Comparison of ENCODE assay signal across 22 cellular contexts in genomic region chr15:96087180-96087886, GRCh38.
A peak's percentile ranks its signal among the peaks of the same experiment; 100 is the strongest.
DNase-seq lines count a peak whose midpoint lies in the region; ATAC-seq, FAIRE-seq and TF ChIP-seq lines count a peak whose summit lies in the region.
"Had no signal": no experiment of that assay in that cellular context is flagged by ENCODE, and none has a peak within 500 bp of the region (broad histone marks: within the 10 kb centered on the region; RNA-seq: fewer than 3 reads in every experiment).

No MANE protein-coding gene starts in this region.

- no peaks in the 10 kb centered on the region for H3K36me3 Mint-ChIP-seq in T-helper 2 cell treated with Interferon-gamma antibody and Interleukin-4, amounts not matched to agents 5 μg/mL and 100 μg/mL, for 36 hours (ENCODE audit: low read depth)
- H3K36me3 Mint-ChIP-seq: activated naive CD8-positive, alpha-beta T cell treated with anti-CD3 and anti-CD28 coated beads for 36 hours had no signal

- no peaks in the 10 kb centered on the region for H3K4me1 Mint-ChIP-seq in T-helper 2 cell treated with Interferon-gamma antibody and Interleukin-4, amounts not matched to agents 5 μg/mL and 100 μg/mL, for 36 hours (ENCODE audit: low read depth)
- H3K4me1 Mint-ChIP-seq: activated naive CD8-positive, alpha-beta T cell treated with anti-CD3 and anti-CD28 coated beads for 36 hours had no signal

- no peak for TF ChIP-seq RAD21 in GM12878 (IDR thresholded peaks at IDR 0.05; ENCODE audit: insufficient read depth, low read depth, low read length)

- no TSS peak for BruUV-seq in GM12878 (replicated peaks; lab: Mats Ljungman, UMichigan)

- peak overlapping the region; percentile 75 for H2AFZ ChIP-seq in GM12878 (ENCODE audit: control insufficient read depth, low read depth, low read length)
- H2AFZ ChIP-seq in smooth muscle cell (ENCODE audit: low read depth), result no peak overlapping the region
- H2AFZ ChIP-seq: PC-9 had no signal

- no peaks in the 10 kb centered on the region for H3F3A ChIP-seq in smooth muscle cell (ENCODE audit: low read depth)

- H3K4me2 ChIP-seq in GM12878 (ENCODE audit: control insufficient read depth, insufficient read depth) (peak overlapping the region; percentile 57), smooth muscle cell (peak overlapping the region; percentile 12)
- H3K4me2 ChIP-seq: PC-9 had no signal

- no peaks in the 10 kb centered on the region for H3K36me3 ChIP-seq in GM12878 (ENCODE audit: control insufficient read depth in 2 of 2, insufficient read depth in 2 of 2, low read length in 1 of 2)
- no peaks in the 10 kb centered on the region for H3K36me3 ChIP-seq in iPS-18a (ENCODE audit: control insufficient read depth, low read depth, low read length)
- H3K36me3 ChIP-seq in smooth muscle cell (ENCODE audit: low read depth), result no peaks in the 10 kb centered on the region
- no peaks in the 10 kb centered on the region for H3K36me3 ChIP-seq in kidney (ENCODE audit: control insufficient read depth in 1 of 2, insufficient read depth in 2 of 2, low read length in 2 of 2)
- H3K36me3 ChIP-seq: left lung, ovary, SJCRH30 had no signal

- no peaks in the 10 kb centered on the region for H3K9me3 Mint-ChIP-seq in T-helper 2 cell treated with Interferon-gamma antibody and Interleukin-4, amounts not matched to agents 5 μg/mL and 100 μg/mL, for 36 hours
- H3K9me3 Mint-ChIP-seq: activated naive CD8-positive, alpha-beta T cell treated with anti-CD3 and anti-CD28 coated beads for 36 hours; stimulated activated naive CD8-positive, alpha-beta T cell treated with anti-CD3 and anti-CD28 coated beads, Interleukin-15, Interleukin-2, amounts not matched to agents 100 ng/mL and 50 ng/mL, for 24 hours had no signal

- no peak overlapping the region for H3K4me3 Mint-ChIP-seq in T-helper 2 cell treated with Interferon-gamma antibody and Interleukin-4, amounts not matched to agents 5 μg/mL and 100 μg/mL, for 36 hours
- H3K4me3 Mint-ChIP-seq: activated naive CD8-positive, alpha-beta T cell treated with anti-CD3 and anti-CD28 coated beads for 36 hours; stimulated activated naive CD8-positive, alpha-beta T cell treated with anti-CD3 and anti-CD28 coated beads, Interleukin-15, Interleukin-2, amounts not matched to agents 100 ng/mL and 50 ng/mL, for 24 hours had no signal

- SMC1A ChIA-PET in GM12878 (lab: Charles Lee; ENCODE audit: uncharacterized antibody, unreplicated experiment), result interaction anchor here (1.3 kb wide), 1 partner anchor 20 kb away, joined by 3 read pairs; no protein-coding TSS in a partner anchor

- H3K4me1 ChIP-seq in GM12878 (ENCODE audit: control insufficient read depth, insufficient read depth, low read length) (peaks cover 13% of the 10 kb centered on the region), iPS-18a (ENCODE audit: control insufficient read depth, low read depth, low read length) (peaks cover 37% of the 10 kb centered on the region), smooth muscle cell (ENCODE audit: low read depth) (peaks cover 44% of the 10 kb centered on the region), kidney (ENCODE audit: control insufficient read depth in 1 of 2, insufficient read depth in 1 of 2, low read depth in 1 of 2, low read length in 2 of 2) (no peaks in the 10 kb centered on the region)
- H3K4me1 ChIP-seq: left lung had no signal

- 0 out of 2 replicates have a peak overlapping the region, but pooled peaks have one; percentile 19 for H3K4me3 ChIP-seq in GM12878
- peak overlapping the region; percentile 3 for H3K4me3 ChIP-seq in iPS-18a (ENCODE audit: low read length)
- H3K4me3 ChIP-seq in smooth muscle cell, result no peak overlapping the region
- no peak overlapping the region for H3K4me3 ChIP-seq in kidney (ENCODE audit: low read length in 2 of 2)
- H3K4me3 ChIP-seq: left lung, ovary, PC-9, SJCRH30 had no signal

- TF ChIP-seq CTCF in GM12878 (IDR thresholded peaks at IDR 0.05 in 2 of 3, conservative IDR thresholded peaks at IDR 0.05 in 1 of 3; ENCODE audit: control insufficient read depth in 2 of 3, extremely low read depth in 1 of 3, insufficient read depth in 1 of 3, low read depth in 3 of 3, low read length in 3 of 3), result no peak
- no peak for TF ChIP-seq CTCF in smooth muscle cell (IDR thresholded peaks at IDR 0.05; ENCODE audit: borderline replicate concordance, insufficient read depth, poor library complexity, severe bottlenecking)
- TF ChIP-seq CTCF in kidney (IDR thresholded peaks at IDR 0.05; ENCODE audit: borderline replicate concordance, extremely low read depth, insufficient read depth), result no peak

- H3K9me3 ChIP-seq in GM12878 (replicated peaks; ENCODE audit: control insufficient read depth, insufficient read depth, low read length) (no peaks in the 10 kb centered on the region; the same call in 2 of the 3 replicates), iPS-18a (ENCODE audit: control insufficient read depth, low read depth, low read length) (no peaks in the 10 kb centered on the region), smooth muscle cell (replicated peaks; ENCODE audit: low read depth) (no peaks in the 10 kb centered on the region), kidney (ENCODE audit: control insufficient read depth in 1 of 2, low read length in 2 of 2) (no peaks in the 10 kb centered on the region)
- H3K9me3 ChIP-seq: left lung, ovary, SJCRH30 had no signal

- no peak for TF ChIP-seq EP300 in GM12878 (IDR thresholded peaks at IDR 0.05; ENCODE audit: borderline replicate concordance in 1 of 2, control insufficient read depth in 1 of 2, low read depth in 2 of 2, low read length in 2 of 2)

- no peaks in the 10 kb centered on the region for H4K20me1 ChIP-seq in GM12878 (ENCODE audit: control insufficient read depth, insufficient read depth)
- no peaks in the 10 kb centered on the region for H4K20me1 ChIP-seq in smooth muscle cell (ENCODE audit: low read depth)

- RAD21 ChIA-PET in GM12878 (lab: Charles Lee; ENCODE audit: unreplicated experiment), result interaction anchor here (0.6 kb wide), 1 partner anchor 1147 kb away, joined by 3 read pairs; no protein-coding TSS in a partner anchor

- H3K27ac ChIP-seq in GM12878 (ENCODE audit: control insufficient read depth, insufficient read depth) (peak overlapping the region; percentile 74), iPS-18a (ENCODE audit: low read length) (no peak overlapping the region), smooth muscle cell (ENCODE audit: low read depth) (no peak overlapping the region), kidney (ENCODE audit: low read depth in 2 of 2, low read length in 2 of 2) (no peak overlapping the region)
- H3K27ac ChIP-seq: left lung, ovary, PC-9, SJCRH30 had no signal

- H3K79me2 ChIP-seq in GM12878 (ENCODE audit: control insufficient read depth, insufficient read depth, low read length) (no peaks in the 10 kb centered on the region), smooth muscle cell (ENCODE audit: low read depth) (no peaks in the 10 kb centered on the region)

- FAIRE-seq in GM12878 (lab: Jason Lieb, UNC) (peak; percentile 27), kidney (lab: Jason Lieb, UNC) (no peak)
- FAIRE-seq: HTR-8/SVneo had no signal

- WGBS in GM12878 (ENCODE audit: insufficient coverage, insufficient replicate concordance, low lambda C conversion rate, missing lambda C conversion rate), result 21% methylated on average over 2 of the region's 2 CpGs
- 7% methylated on average over 2 of the region's 2 CpGs for WGBS in smooth muscle cell (ENCODE audit: low lambda C conversion rate)

- POLR2A ChIA-PET in GM12878 (lab: Charles Lee), result no interaction called here

- DNase-seq in GM12878 (ENCODE audit: low read depth, low spot score) (no peak), smooth muscle cell (lab: John Stamatoyannopoulos, UW; ENCODE audit: unreplicated experiment) (no peak), left lobe of liver (ENCODE audit: low spot score) (no peak), kidney (no peak)
- DNase-seq in T-helper 2 cell treated with Interferon-gamma antibody and Interleukin-4, amounts not matched to agents 5 μg/mL and 100 μg/mL, for 36 hours (ENCODE audit: low spot score), result no peak
- DNase-seq: activated naive CD8-positive, alpha-beta T cell treated with anti-CD3 and anti-CD28 coated beads for 36 hours; AML-193; DMS79 treated with DMSO at 0.1 percent for 48 hours; hypothalamus; left lung; NCI-H1436; ovary; PC-9; stimulated activated CD4-positive, alpha-beta T cell treated with anti-CD3 and anti-CD28 coated beads, Interleukin-1b, Interleukin-23, amount 100 ng/mL, for 48 hours; trophoblast cell had no signal

- peak; percentile 44 for ATAC-seq in HG03432 (IDR thresholded peaks at IDR 0.05; ENCODE audit: unreplicated experiment)
- ATAC-seq in GM12878, result peak; percentile 76
- no peak for ATAC-seq in left lobe of liver
- ATAC-seq in SK-N-SH treated with all-trans-retinoic acid at 6 μM for 48 hours, result no peak
- ATAC-seq: left lung, sciatic nerve had no signal

- H3K27me3 Mint-ChIP-seq in T-helper 2 cell treated with Interferon-gamma antibody and Interleukin-4, amounts not matched to agents 5 μg/mL and 100 μg/mL, for 36 hours (ENCODE audit: low read depth), result peaks cover 2% of the 10 kb centered on the region

- in situ Hi-C loops in GM12878 (cut with MboI), result no loop called here

- CTCF ChIA-PET in GM12878 (lab: Yijun Ruan, JAX), result no interaction called here

- TF ChIP-seq POLR2A in GM12878 (IDR thresholded peaks at IDR 0.05; ENCODE audit: low read depth, low read length), result no peak

- intact Hi-C loops in GM12878 (cut with micrococcal nuclease; ENCODE audit: unreplicated experiment), result no loop called here
- intact Hi-C loops in kidney (cut with DNase I), result no loop called here

- H3K27me3 ChIP-seq in GM12878 (replicated peaks in 1 of 2; ENCODE audit: control insufficient read depth in 2 of 2, insufficient read depth in 2 of 2, low read length in 1 of 2), result no peaks in the 10 kb centered on the region
- peaks cover 82% of the 10 kb centered on the region for H3K27me3 ChIP-seq in iPS-18a (ENCODE audit: control insufficient read depth, insufficient read depth, low read length)
- H3K27me3 ChIP-seq in smooth muscle cell (ENCODE audit: low read depth), result peaks cover 1% of the 10 kb centered on the region
- H3K27me3 ChIP-seq: left lung, ovary, SJCRH30 had no signal

- no peak overlapping the region for H3K27ac Mint-ChIP-seq in T-helper 2 cell treated with Interferon-gamma antibody and Interleukin-4, amounts not matched to agents 5 μg/mL and 100 μg/mL, for 36 hours
- H3K27ac Mint-ChIP-seq: activated naive CD8-positive, alpha-beta T cell treated with anti-CD3 and anti-CD28 coated beads for 36 hours; stimulated activated naive CD8-positive, alpha-beta T cell treated with anti-CD3 and anti-CD28 coated beads, Interleukin-15, Interleukin-2, amounts not matched to agents 100 ng/mL and 50 ng/mL, for 24 hours had no signal

- peak overlapping the region; percentile 31; the same call in 1 of the 2 replicates for H3K9ac ChIP-seq in GM12878 (ENCODE audit: control insufficient read depth, insufficient read depth, low read length)
- H3K9ac ChIP-seq in iPS-18a (ENCODE audit: low read length), result no peak overlapping the region
- no peak overlapping the region for H3K9ac ChIP-seq in smooth muscle cell (ENCODE audit: low read depth)
- no peak overlapping the region for H3K9ac ChIP-seq in kidney (ENCODE audit: low read length in 2 of 2)

TF ChIP-seq in GM12878, 131 proteins besides CTCF, POLR2A, EP300 and RAD21 (continues in another document):
- TF ChIP-seq RUNX3 (IDR thresholded peaks at IDR 0.05; ENCODE audit: low read length) (peak; percentile 75), IKZF1 (conservative IDR thresholded peaks at IDR 0.05) (peak; percentile 32)

TF ChIP-seq in SK-N-SH treated with all-trans-retinoic acid at 6 μM for 48 hours, 23 proteins besides CTCF, POLR2A, EP300 and RAD21 (continues in another document):
- TF ChIP-seq ZNF565 (CRISPR knock-in tag; conservative IDR thresholded peaks at IDR 0.05; ENCODE audit: low read depth) (no peak), ZFP3 (CRISPR knock-in tag; IDR thresholded peaks at IDR 0.05) (no peak)

Comparison
In these comparisons a context has a peak if more than half of its experiments do, and no peak if none do; other contexts are left out.
1. ATAC-seq: peak in HG03432 (single experiment) and GM12878 (single experiment); none in left lobe of liver (single experiment) and SK-N-SH treated with all-trans-retinoic acid at 6 μM for 48 hours (single experiment).
2. H3K4me3 ChIP-seq: peak in GM12878 (single experiment) and iPS-18a (single experiment); none in smooth muscle cell (single experiment) and kidney (0 of 2).